ENCODE assay signal across 8 cellular contexts in genomic region chr15:45458746-45459403, GRCh38.
DNase-seq lines count a peak whose midpoint lies in the region; ATAC-seq and TF ChIP-seq lines count a peak whose summit lies in the region.

No MANE protein-coding gene starts in this region.

- 0 out of 2 replicates have a peak, but pooled peaks cover 1% of the 10 kb centered on the region for H3K9me3 Mint-ChIP-seq in HFFc6
- no peaks in the 10 kb centered on the region for H3K9me3 Mint-ChIP-seq in stimulated activated naive CD8-positive, alpha-beta T cell treated with anti-CD3 and anti-CD28 coated beads, Interleukin-15, amount 100 ng/mL, for 72 hours

- peak overlapping the region; percentile 70; the same call in 1 of the 2 replicates for H2AFZ ChIP-seq in OCI-LY3 (ENCODE audit: low read depth, low read length)
- no peak overlapping the region for H2AFZ ChIP-seq in neuron (ENCODE audit: low read depth, low read length)

- peak overlapping the region; percentile 98 for H3K4me2 ChIP-seq in OCI-LY3 (ENCODE audit: low read length)

- H3K27ac ChIP-seq in OCI-LY3 (ENCODE audit: low read length): no peak overlapping the region

- TF ChIP-seq CTCF in BE2C (IDR thresholded peaks at IDR 0.05; ENCODE audit: low read depth, low read length) (peak; percentile 93), HFFc6 (IDR thresholded peaks at IDR 0.05) (peak; percentile 99), OCI-LY3 (IDR thresholded peaks at IDR 0.05; ENCODE audit: low read depth, low read length) (peak; percentile 81), fibroblast of pulmonary artery (IDR thresholded peaks at IDR 0.05; ENCODE audit: low read length, missing control alignments) (peak; percentile 91)

- peak overlapping the region; percentile 20; the same call in 1 of the 2 replicates for H3K9ac ChIP-seq in OCI-LY3 (ENCODE audit: low read length)

- H3K27me3 Mint-ChIP-seq in HFFc6 (ENCODE audit: insufficient read depth): peaks cover 7% of the 10 kb centered on the region; the same call in 1 of the 2 replicates
- H3K27me3 Mint-ChIP-seq in stimulated activated naive CD8-positive, alpha-beta T cell treated with anti-CD3 and anti-CD28 coated beads, Interleukin-15, amount 100 ng/mL, for 72 hours: no peaks in the 10 kb centered on the region

- H3K27me3 ChIP-seq in BE2C (no peaks in the 10 kb centered on the region), OCI-LY3 (ENCODE audit: low read depth, low read length) (peaks cover 4% of the 10 kb centered on the region; the same call in 1 of the 2 replicates), neuron (ENCODE audit: insufficient read depth, low read length) (no peaks in the 10 kb centered on the region)

- peaks cover 44% of the 10 kb centered on the region for H3K4me1 Mint-ChIP-seq in HFFc6 (ENCODE audit: low read depth)
- peaks cover 46% of the 10 kb centered on the region for H3K4me1 Mint-ChIP-seq in stimulated activated naive CD8-positive, alpha-beta T cell treated with anti-CD3 and anti-CD28 coated beads, Interleukin-15, amount 100 ng/mL, for 72 hours

- H3K36me3 Mint-ChIP-seq in HFFc6 (ENCODE audit: low read depth): no peaks in the 10 kb centered on the region

- ATAC-seq in stimulated activated naive CD8-positive, alpha-beta T cell treated with anti-CD3 and anti-CD28 coated beads, Interleukin-15, amount 100 ng/mL, for 72 hours: no peak
- no peak for ATAC-seq in HG03045 (IDR thresholded peaks at IDR 0.05; ENCODE audit: unreplicated experiment)

- no peak overlapping the region for H3K27ac Mint-ChIP-seq in HFFc6
- no peak overlapping the region for H3K27ac Mint-ChIP-seq in stimulated activated naive CD8-positive, alpha-beta T cell treated with anti-CD3 and anti-CD28 coated beads, Interleukin-15, amount 100 ng/mL, for 72 hours

- H3K4me3 Mint-ChIP-seq in HFFc6: peak overlapping the region; percentile 87
- H3K4me3 Mint-ChIP-seq in stimulated activated naive CD8-positive, alpha-beta T cell treated with anti-CD3 and anti-CD28 coated beads, Interleukin-15, amount 100 ng/mL, for 72 hours: peak overlapping the region; percentile 77 to 84

- H3K4me3 ChIP-seq in BE2C (ENCODE audit: low read depth, low read length) (peak overlapping the region; percentile 69), OCI-LY3 (ENCODE audit: low read length) (peak overlapping the region; percentile 72), fibroblast of pulmonary artery (replicated peaks; ENCODE audit: low read depth, low read length) (peak overlapping the region; percentile 58), neuron (ENCODE audit: low read length) (peak overlapping the region; percentile 27)

- H3K36me3 ChIP-seq in BE2C: no peaks in the 10 kb centered on the region
- no peaks in the 10 kb centered on the region for H3K36me3 ChIP-seq in OCI-LY3 (replicated peaks; ENCODE audit: low read depth, low read length)
- no peaks in the 10 kb centered on the region for H3K36me3 ChIP-seq in neuron (ENCODE audit: insufficient read depth, low read length)

- no peaks in the 10 kb centered on the region for H3K79me2 ChIP-seq in OCI-LY3 (ENCODE audit: low read length)

- DNase-seq in BE2C (peak; percentile 69), HFFc6 (peak; percentile 22), fibroblast of pulmonary artery (ENCODE audit: low read depth) (peak; percentile 63)
- peak; percentile 87 to 89 for DNase-seq in activated T-cell treated with anti-CD3 and anti-CD28 coated beads, Interleukin-2, amount 50 U/mL, for 48 hours
- peak; percentile 74 to 76 for DNase-seq in stimulated activated naive CD8-positive, alpha-beta T cell treated with anti-CD3 and anti-CD28 coated beads, Interleukin-15, amount 100 ng/mL, for 72 hours

- peaks cover 5% of the 10 kb centered on the region for H3K4me1 ChIP-seq in BE2C
- H3K4me1 ChIP-seq in OCI-LY3 (ENCODE audit: low read length): peaks cover 45% of the 10 kb centered on the region
- H3K4me1 ChIP-seq in neuron (ENCODE audit: insufficient read depth, low read length): peaks cover 15% of the 10 kb centered on the region

- H3K9me3 ChIP-seq in BE2C (no peaks in the 10 kb centered on the region), OCI-LY3 (ENCODE audit: insufficient read depth, low read length) (no peaks in the 10 kb centered on the region), neuron (ENCODE audit: low read length) (no peaks in the 10 kb centered on the region)

- no peaks in the 10 kb centered on the region for H4K20me1 ChIP-seq in OCI-LY3 (ENCODE audit: insufficient read depth, low read length)

Comparison
In these comparisons a context has a peak if more than half of its experiments do, and no peak if none do; other contexts are left out.
1. DNase-seq: peak in every context shown above with its lines; median percentile 88 in activated T-cell treated with anti-CD3 and anti-CD28 coated beads, Interleukin-2, amount 50 U/mL, for 48 hours; 75 in stimulated activated naive CD8-positive, alpha-beta T cell treated with anti-CD3 and anti-CD28 coated beads, Interleukin-15, amount 100 ng/mL, for 72 hours; 69 in BE2C; 63 in fibroblast of pulmonary artery; 22 in HFFc6.